17 cellular contexts compared by ENCODE assay signal in genomic region chr2:216281881-216282280, GRCh38.
"Had no signal": no experiment of that assay in that cellular context is flagged by ENCODE, and none has a peak within 500 bp of the region (broad histone marks: within the 10 kb centered on the region; RNA-seq: fewer than 3 reads in every experiment).

No MANE protein-coding gene starts in this region.

- H3K4me1 ChIP-seq: prostate gland, right atrium auricular region had no signal

- H3K27me3 ChIP-seq: right atrium auricular region, thyroid gland had no signal

- H3K27ac ChIP-seq: coronary artery, heart right ventricle, prostate gland, right atrium auricular region, thyroid gland had no signal

- ATAC-seq: activated CD8-positive, alpha-beta memory T cell treated with anti-CD3 and anti-CD28 coated beads, Interleukin-2, amount 10 ng/mL, durations not matched to agents 7 days and 5 days; T-cell had no signal

- H3K4me3 ChIP-seq: coronary artery, heart right ventricle, prostate gland, right atrium auricular region, thyroid gland had no signal

- H3K9me3 ChIP-seq: heart right ventricle, prostate gland, right atrium auricular region, thyroid gland had no signal

- H3K36me3 ChIP-seq: heart right ventricle, prostate gland, right atrium auricular region, thyroid gland had no signal

- DNase-seq: activated B cell treated with CpG ODN at 0.5 μM for 24 hours; activated CD4-positive, alpha-beta memory T cell treated with anti-CD3 and anti-CD28 coated beads for 36 hours; activated CD4-positive, alpha-beta T cell treated with anti-CD3 and anti-CD28 coated beads for 4 hours; activated CD8-positive, alpha-beta memory T cell treated with anti-CD3 and anti-CD28 coated beads, Interleukin-2, amount 10 ng/mL, durations not matched to agents 7 days and 5 days; activated naive CD4-positive, alpha-beta T cell treated with Interleukin-2 at 50 U/mL for 16 hours; activated T-cell treated with anti-CD3 and anti-CD28 coated beads, Interleukin-2, amount 50 U/mL, for 24 hours; central memory CD4-positive, alpha-beta T cell; heart right ventricle; immature natural killer cell; nephron progenitor cell; stimulated activated CD4-positive, alpha-beta T cell treated with anti-CD3 and anti-CD28 coated beads, Interleukin-2, amount 100 ng/mL, for 24 hours; stimulated activated naive CD4-positive, alpha-beta T cell treated with Interleukin-2 at 50 U/mL for 16 hours; T-cell; thyroid gland had no signal
